ENCODE assay signal across 8 cellular contexts in the genomic region with DNA sequence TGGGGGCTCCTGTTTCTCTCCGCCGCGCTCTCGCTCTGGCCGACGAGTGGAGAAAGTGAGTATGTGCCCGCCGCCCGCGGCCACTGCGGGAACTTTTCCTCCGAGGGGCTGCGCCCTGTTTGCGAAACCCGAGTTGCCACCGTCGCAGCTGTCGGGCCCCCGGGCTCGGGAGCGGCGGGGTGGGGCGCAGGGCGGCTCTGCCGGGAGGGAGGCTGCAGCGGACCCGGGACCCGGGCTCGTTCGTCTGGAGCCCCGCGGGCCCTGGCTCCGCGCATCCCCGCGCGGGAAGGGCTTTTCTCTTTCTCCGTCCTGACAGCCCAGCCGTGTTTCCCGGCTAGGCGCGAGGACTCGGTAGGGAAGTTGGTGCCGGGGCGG. TPM values are rescaled to one million over a fixed set of nuclear protein-coding genes. Genes with fewer than 3 reads are reported as not detected.
DNase-seq lines count a peak whose midpoint lies in the region; ATAC-seq and TF ChIP-seq lines count a peak whose summit lies in the region.

No MANE protein-coding gene starts in this region.

- DNase-seq in GM10266 (ENCODE audit: extremely low spot score), result peak; percentile 42
- no peak for DNase-seq in Panc1 (ENCODE audit: low read depth, low spot score)
- DNase-seq in activated naive CD8-positive, alpha-beta T cell treated with anti-CD3 and anti-CD28 coated beads for 36 hours, result peak; percentile 73
- DNase-seq in left cardiac atrium, result peak; percentile 63
- DNase-seq in sciatic nerve (ENCODE audit: low spot score), result peak; percentile 79
- no peak for DNase-seq in NCI-H1092 (lab: John Stamatoyannopoulos, UW)

- H3K36me3 ChIP-seq in Panc1 (ENCODE audit: control insufficient read depth, insufficient read depth, low read length), result no peaks in the 10 kb centered on the region; the same call in 1 of the 2 replicates

- peaks cover 33% of the 10 kb centered on the region for H3K4me1 Mint-ChIP-seq in activated naive CD8-positive, alpha-beta T cell treated with anti-CD3 and anti-CD28 coated beads for 36 hours

- H3K27me3 Mint-ChIP-seq in activated naive CD8-positive, alpha-beta T cell treated with anti-CD3 and anti-CD28 coated beads for 36 hours, result peaks cover 9% of the 10 kb centered on the region

- CTCF ChIA-PET in Panc1 (lab: Charles Lee), result interaction anchor here (0.6 kb wide), 1 partner anchor 612 kb away, joined by 4 read pairs; no protein-coding TSS in a partner anchor

- H3K9me3 ChIP-seq in Panc1 (ENCODE audit: control insufficient read depth, insufficient read depth, low read depth, low read length), result no peaks in the 10 kb centered on the region

- peak overlapping the region; percentile 55 to 85 for H3K4me3 ChIP-seq in Panc1 (ENCODE audit: low read depth in 2 of 2, low read length in 2 of 2)

- intact Hi-C loops in Panc1 (cut with micrococcal nuclease; ENCODE audit: unreplicated experiment), result no loop called here
- intact Hi-C loops in left cardiac atrium (cut with DNase I), result loop anchor here in 1 of 2 donors (5.0 kb wide), 1 partner anchor 408 kb away; no protein-coding TSS in a partner anchor
- intact Hi-C loops in sciatic nerve (cut with DNase I), result loop anchor here (5.0 kb wide), 1 partner anchor 127 kb away; no protein-coding TSS in a partner anchor

- H3K4me3 Mint-ChIP-seq in activated naive CD8-positive, alpha-beta T cell treated with anti-CD3 and anti-CD28 coated beads for 36 hours, result peak overlapping the region; percentile 75

- no peaks in the 10 kb centered on the region for H3K36me3 Mint-ChIP-seq in activated naive CD8-positive, alpha-beta T cell treated with anti-CD3 and anti-CD28 coated beads for 36 hours

- no TSS peak for BruUV-seq in Panc1 (replicated peaks; lab: Mats Ljungman, UMichigan)

- 0 out of 2 replicates have a peak, but pooled peaks cover 2% of the 10 kb centered on the region for H3K27me3 ChIP-seq in Panc1 (ENCODE audit: control insufficient read depth, insufficient read depth, low read length)

- peak overlapping the region; percentile 74 for H3K27ac ChIP-seq in Panc1 (ENCODE audit: low read length)

- TF ChIP-seq CTCF in GM10266 (IDR thresholded peaks at IDR 0.05; ENCODE audit: control insufficient read depth, insufficient read depth, low read depth, missing control alignments), result no peak
- no peak for TF ChIP-seq CTCF in Panc1 (IDR thresholded peaks at IDR 0.05)

- peak overlapping the region; percentile 74 for H3K27ac Mint-ChIP-seq in activated naive CD8-positive, alpha-beta T cell treated with anti-CD3 and anti-CD28 coated beads for 36 hours

- H3K9me3 Mint-ChIP-seq in activated naive CD8-positive, alpha-beta T cell treated with anti-CD3 and anti-CD28 coated beads for 36 hours, result no peaks in the 10 kb centered on the region

- peaks cover 39% of the 10 kb centered on the region for H3K4me1 ChIP-seq in Panc1 (ENCODE audit: control insufficient read depth, insufficient read depth, low read length)

- POLR2A ChIA-PET in Panc1 (lab: Charles Lee), result no interaction called here

- ATAC-seq in Panc1, result no peak
- ATAC-seq in left cardiac atrium, result peak in 1 of 2 donors; percentile 0
- ATAC-seq in sciatic nerve, result no peak
- no peak for ATAC-seq in HG02938 (IDR thresholded peaks at IDR 0.05; ENCODE audit: unreplicated experiment)
- ATAC-seq in GM19452 (IDR thresholded peaks at IDR 0.05; ENCODE audit: unreplicated experiment), result no peak

- in situ Hi-C loops in Panc1 (cut with HindIII; ENCODE audit: low pct_unique_long_range_greater_than_20kb, low sequenced_read_pairs), result no loop called here

RNA-seq across cellular contexts. Expression of gene IGF1R, which starts 1.3 kb away (rescaled TPM):
- 77.1 TPM for total RNA-seq in Panc1 (2021; ENCODE audit: unreplicated experiment)
- 38.0 TPM for polyA plus RNA-seq in Panc1 (2012; ENCODE audit: insufficient read length)
- total RNA-seq in activated naive CD8-positive, alpha-beta T cell treated with anti-CD3 and anti-CD28 coated beads for 36 hours, result 10 to 100 TPM; 17.7 to 18.9 TPM
- 10 to 100 TPM; 27.3 to 56.2 TPM for total RNA-seq in left cardiac atrium
- total RNA-seq in sciatic nerve, result 85.9 TPM

Comparison
In these comparisons a context has a peak if more than half of its experiments do, and no peak if none do; other contexts are left out.
1. DNase-seq: peak in GM10266 (single experiment), activated naive CD8-positive, alpha-beta T cell treated with anti-CD3 and anti-CD28 coated beads for 36 hours (single experiment), left cardiac atrium (single experiment) and sciatic nerve (single experiment); none in Panc1 (single experiment) and NCI-H1092 (single experiment).